17 cellular contexts compared by ENCODE assay signal in the genomic region with DNA sequence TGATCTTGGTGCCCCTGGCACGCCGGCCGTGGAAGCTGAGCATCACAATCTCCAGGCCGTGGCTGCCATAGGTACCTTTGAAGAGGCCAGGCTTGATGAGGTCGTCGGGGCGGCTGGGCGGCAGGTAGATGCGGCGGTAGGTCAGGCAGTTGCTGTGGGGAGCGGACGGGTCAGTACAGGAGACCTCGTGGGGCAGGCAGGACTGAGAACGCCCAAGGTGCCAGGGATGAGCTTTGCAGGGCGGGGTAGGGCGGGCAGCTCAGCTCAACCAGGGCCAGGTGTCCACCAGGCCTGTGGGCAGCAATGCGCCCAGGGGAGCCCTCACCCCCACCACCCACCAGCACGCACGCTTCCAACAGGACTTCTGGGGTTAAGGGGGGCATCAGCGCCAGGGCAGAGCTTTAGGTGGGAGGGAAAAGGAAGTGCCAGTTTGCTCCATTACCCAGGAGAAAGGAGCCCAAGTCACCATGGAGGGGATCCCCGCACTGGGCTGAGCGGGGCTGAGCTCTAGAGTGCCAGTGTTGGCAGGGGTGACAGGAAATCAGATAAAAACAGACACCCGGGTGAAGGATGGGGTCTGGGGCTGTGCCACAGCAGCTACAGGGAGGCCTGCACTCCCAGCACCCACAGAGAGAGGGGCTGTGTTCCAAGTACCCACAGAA. TPM values are rescaled to one million over a fixed set of nuclear protein-coding genes. Genes with fewer than 3 reads are reported as not detected.
A peak's percentile ranks its signal among the peaks of the same experiment; 100 is the strongest.
DNase-seq lines count a peak whose midpoint lies in the region; ATAC-seq lines count a peak whose summit lies in the region.
"Had no signal": no experiment of that assay in that cellular context is flagged by ENCODE, and none has a peak within 500 bp of the region (broad histone marks: within the 10 kb centered on the region; RNA-seq: fewer than 3 reads in every experiment).

No MANE protein-coding gene starts in this region.

- H3K4me3 Mint-ChIP-seq in activated naive CD8-positive, alpha-beta T cell = no peak overlapping the region
- H3K4me3 Mint-ChIP-seq in activated naive CD8-positive, alpha-beta T cell treated with anti-CD3 and anti-CD28 coated beads for 36 hours = no peak overlapping the region
- no peak overlapping the region for H3K4me3 Mint-ChIP-seq in activated naive CD8-positive, alpha-beta T cell treated with anti-CD3 and anti-CD28 coated beads, Interleukin-2, amount 50 U/mL, for 24 hours
- H3K4me3 Mint-ChIP-seq in stimulated activated effector memory CD8-positive, alpha-beta T cell treated with anti-CD3 and anti-CD28 coated beads, Interleukin-12 subunit alpha, Interleukin-12 subunit beta, amount 100 ng/mL, for 72 hours = no peak overlapping the region

- H3K36me3 ChIP-seq in KOPT-K1 (ENCODE audit: insufficient read depth, low read length) = peaks cover 87% of the 10 kb centered on the region

- no peaks in the 10 kb centered on the region for H3K27me3 Mint-ChIP-seq in activated naive CD8-positive, alpha-beta T cell
- no peaks in the 10 kb centered on the region for H3K27me3 Mint-ChIP-seq in activated naive CD8-positive, alpha-beta T cell treated with anti-CD3 and anti-CD28 coated beads for 36 hours
- no peaks in the 10 kb centered on the region for H3K27me3 Mint-ChIP-seq in activated naive CD8-positive, alpha-beta T cell treated with anti-CD3 and anti-CD28 coated beads, Interleukin-2, amount 50 U/mL, for 24 hours

- no peaks in the 10 kb centered on the region for H3K36me3 Mint-ChIP-seq in activated naive CD8-positive, alpha-beta T cell
- H3K36me3 Mint-ChIP-seq in activated naive CD8-positive, alpha-beta T cell treated with anti-CD3 and anti-CD28 coated beads for 36 hours = peaks cover 20% of the 10 kb centered on the region
- peaks cover 22% of the 10 kb centered on the region for H3K36me3 Mint-ChIP-seq in activated naive CD8-positive, alpha-beta T cell treated with anti-CD3 and anti-CD28 coated beads, Interleukin-2, amount 50 U/mL, for 24 hours (ENCODE audit: low read depth)
- peaks cover 64% of the 10 kb centered on the region for H3K36me3 Mint-ChIP-seq in stimulated activated effector memory CD8-positive, alpha-beta T cell treated with anti-CD3 and anti-CD28 coated beads, Interleukin-12 subunit alpha, Interleukin-12 subunit beta, amount 100 ng/mL, for 72 hours

- H3K4me1 Mint-ChIP-seq in activated naive CD8-positive, alpha-beta T cell (ENCODE audit: low read depth) = peaks cover 16% of the 10 kb centered on the region
- peaks cover 13% of the 10 kb centered on the region for H3K4me1 Mint-ChIP-seq in activated naive CD8-positive, alpha-beta T cell treated with anti-CD3 and anti-CD28 coated beads for 36 hours
- peaks cover 15% of the 10 kb centered on the region for H3K4me1 Mint-ChIP-seq in activated naive CD8-positive, alpha-beta T cell treated with anti-CD3 and anti-CD28 coated beads, Interleukin-2, amount 50 U/mL, for 24 hours
- no peaks in the 10 kb centered on the region for H3K4me1 Mint-ChIP-seq in stimulated activated effector memory CD8-positive, alpha-beta T cell treated with anti-CD3 and anti-CD28 coated beads, Interleukin-12 subunit alpha, Interleukin-12 subunit beta, amount 100 ng/mL, for 72 hours

- ATAC-seq in activated naive CD8-positive, alpha-beta T cell treated with anti-CD3 and anti-CD28 coated beads, Interleukin-2, amount 50 U/mL, for 24 hours = no peak
- no peak for ATAC-seq in stimulated activated effector memory CD8-positive, alpha-beta T cell treated with anti-CD3 and anti-CD28 coated beads, Interleukin-12 subunit alpha, Interleukin-12 subunit beta, amount 100 ng/mL, for 72 hours
- no peak for ATAC-seq in HG03175 (IDR thresholded peaks at IDR 0.05; ENCODE audit: unreplicated experiment)

- no peaks in the 10 kb centered on the region for H3K9me3 Mint-ChIP-seq in activated naive CD8-positive, alpha-beta T cell (ENCODE audit: low read depth)
- no peaks in the 10 kb centered on the region for H3K9me3 Mint-ChIP-seq in activated naive CD8-positive, alpha-beta T cell treated with anti-CD3 and anti-CD28 coated beads for 36 hours
- no peaks in the 10 kb centered on the region for H3K9me3 Mint-ChIP-seq in activated naive CD8-positive, alpha-beta T cell treated with anti-CD3 and anti-CD28 coated beads, Interleukin-2, amount 50 U/mL, for 24 hours
- H3K9me3 Mint-ChIP-seq in stimulated activated effector memory CD8-positive, alpha-beta T cell treated with anti-CD3 and anti-CD28 coated beads, Interleukin-12 subunit alpha, Interleukin-12 subunit beta, amount 100 ng/mL, for 72 hours = no peaks in the 10 kb centered on the region

- no peaks in the 10 kb centered on the region for H3K9me3 ChIP-seq in KOPT-K1 (ENCODE audit: insufficient read depth, low read length, poor library complexity, severe bottlenecking)
- H3K9me3 ChIP-seq: BLaER1 treated with 17β-estradiol and CSF1 and Interleukin-3, amounts not matched to agents 10 nM and 100 nM had no signal

- peak overlapping the region; percentile 46 for H3K27ac Mint-ChIP-seq in activated naive CD8-positive, alpha-beta T cell
- H3K27ac Mint-ChIP-seq in activated naive CD8-positive, alpha-beta T cell treated with anti-CD3 and anti-CD28 coated beads for 36 hours = no peak overlapping the region
- H3K27ac Mint-ChIP-seq in activated naive CD8-positive, alpha-beta T cell treated with anti-CD3 and anti-CD28 coated beads, Interleukin-2, amount 50 U/mL, for 24 hours = peak overlapping the region; percentile 65
- H3K27ac Mint-ChIP-seq in stimulated activated effector memory CD8-positive, alpha-beta T cell treated with anti-CD3 and anti-CD28 coated beads, Interleukin-12 subunit alpha, Interleukin-12 subunit beta, amount 100 ng/mL, for 72 hours = peak overlapping the region; percentile 7

- DNase-seq in activated naive CD8-positive, alpha-beta T cell treated with anti-CD3 and anti-CD28 coated beads for 36 hours = no peak
- DNase-seq in activated naive CD8-positive, alpha-beta T cell treated with anti-CD3 and anti-CD28 coated beads, Interleukin-2, amount 50 U/mL, for 24 hours = no peak
- DNase-seq in stimulated activated effector memory CD8-positive, alpha-beta T cell treated with anti-CD3 and anti-CD28 coated beads, Interleukin-12 subunit alpha, Interleukin-12 subunit beta, amount 100 ng/mL, for 72 hours (ENCODE audit: low spot score in 2 of 2) = no peak
- no peak for DNase-seq in NCI-H2171 (lab: John Stamatoyannopoulos, UW)
- DNase-seq: DMS79, GOT3, KBM-7, MV-4-11, NCI-H1417, NCI-H187, NCI-H226, NCI-H524 treated with DMSO at 0.1 percent for 48 hours, SIG-M5 had no signal

- peak overlapping the region; percentile 36 for H3K27ac ChIP-seq in KOPT-K1 (ENCODE audit: low read depth, low read length, poor library complexity, severe bottlenecking)

RNA-seq across cellular contexts. Expression of a gene that starts 18.2 kb away (rescaled TPM):
- 10 to 100 TPM in 1 of 2 experiments, 1 to 10 TPM in 1; 9.9 to 11.4 TPM for total RNA-seq in activated naive CD8-positive, alpha-beta T cell treated with anti-CD3 and anti-CD28 coated beads for 36 hours

RNA-seq across cellular contexts. Expression of a gene that starts 48.1 kb away (rescaled TPM):
- total RNA-seq in activated naive CD8-positive, alpha-beta T cell treated with anti-CD3 and anti-CD28 coated beads for 36 hours = 10 to 100 TPM; 35.6 to 38.3 TPM

RNA-seq across cellular contexts. Expression of a gene that starts 56.7 kb away (rescaled TPM):
- 10 to 100 TPM; 55.6 to 57.0 TPM for total RNA-seq in activated naive CD8-positive, alpha-beta T cell treated with anti-CD3 and anti-CD28 coated beads for 36 hours
